In genomic region chr2:108363048-108363899, GRCh38 we compare ENCODE assay signal across 2 cellular contexts.
TF ChIP-seq lines count a peak whose summit lies in the region.

No MANE protein-coding gene starts in this region.

TF ChIP-seq in A549, 52 proteins besides CTCF, POLR2A, EP300 and RAD21 (continued from another document):
- no peak for TF ChIP-seq FOXS1 (CRISPR knock-in tag; IDR thresholded peaks at IDR 0.05)
- TF ChIP-seq JUN (IDR thresholded peaks at IDR 0.05): no peak
- no peak for TF ChIP-seq RARB (CRISPR knock-in tag; IDR thresholded peaks at IDR 0.05)
- no peak for TF ChIP-seq CBX2 (IDR thresholded peaks at IDR 0.05; ENCODE audit: borderline replicate concordance, low read depth)
- no peak for TF ChIP-seq TP53 (CRISPR knock-in tag; IDR thresholded peaks at IDR 0.05)
- no peak for TF ChIP-seq ZFP36 (IDR thresholded peaks at IDR 0.05; ENCODE audit: borderline replicate concordance, partially characterized antibody)
- TF ChIP-seq RFX5 (IDR thresholded peaks at IDR 0.05): no peak
- no peak for TF ChIP-seq HES2 (IDR thresholded peaks at IDR 0.05)
- no peak for TF ChIP-seq GATA3 (IDR thresholded peaks at IDR 0.05; ENCODE audit: borderline replicate concordance)
- no peak for TF ChIP-seq ESRRA (IDR thresholded peaks at IDR 0.05; ENCODE audit: borderline replicate concordance, low read length)
- TF ChIP-seq SMC3 (IDR thresholded peaks at IDR 0.05): no peak
- TF ChIP-seq JUNB (IDR thresholded peaks at IDR 0.05): no peak

TF ChIP-seq in GM12878, 131 proteins besides CTCF, POLR2A, EP300 and RAD21 (continued from another document):
- TF ChIP-seq ZNF687 (IDR thresholded peaks at IDR 0.05) (no peak), CBX3 (IDR thresholded peaks at IDR 0.05; ENCODE audit: borderline replicate concordance, low read depth) (no peak), RAD51 (IDR thresholded peaks at IDR 0.05) (no peak), ZNF207 (IDR thresholded peaks at IDR 0.05; ENCODE audit: borderline replicate concordance) (no peak), RUNX3 (IDR thresholded peaks at IDR 0.05; ENCODE audit: low read length) (no peak), IKZF2 (IDR thresholded peaks at IDR 0.05) (peak in 1 of 2 experiments; percentile 29; a peak in 1 of 4 replicates), SPI1 (IDR thresholded peaks at IDR 0.05; ENCODE audit: borderline replicate concordance, insufficient read depth, low read depth, low read length) (peak; percentile 76; the same call in 1 of the 2 replicates), TBL1XR1 (IDR thresholded peaks at IDR 0.05; ENCODE audit: low read depth, low read length) (no peak), RELA (IDR thresholded peaks at IDR 0.05; ENCODE audit: borderline replicate concordance, partially characterized antibody) (no peak), IKZF1 (conservative IDR thresholded peaks at IDR 0.05) (0 out of 2 replicates have a peak, but pooled peaks have one; percentile 26)
